Comparison of ENCODE assay signal across 14 cellular contexts in the genomic region with DNA sequence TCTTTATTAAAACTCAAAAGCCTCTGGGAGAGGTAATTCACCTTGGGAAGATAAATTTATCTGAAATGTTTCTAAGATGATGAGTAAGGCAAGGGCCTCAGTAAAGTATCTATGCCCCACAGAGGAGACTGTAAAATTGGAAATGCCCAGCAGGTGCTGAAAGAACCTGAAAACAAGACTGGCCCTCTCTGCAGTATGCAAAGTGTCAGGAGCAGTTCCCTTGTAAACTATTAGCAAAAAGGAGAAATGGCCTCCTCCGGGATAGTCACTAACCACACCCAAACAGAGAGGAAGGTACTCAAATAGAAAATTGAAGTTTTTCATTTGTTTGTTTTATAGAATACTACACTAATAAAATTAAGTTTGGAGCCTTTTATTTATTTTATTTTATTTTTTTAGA.
A peak's percentile ranks its signal among the peaks of the same experiment; 100 is the strongest.
DNase-seq lines count a peak whose midpoint lies in the region; ATAC-seq lines count a peak whose summit lies in the region.
"Had no signal": no experiment of that assay in that cellular context is flagged by ENCODE, and none has a peak within 500 bp of the region (broad histone marks: within the 10 kb centered on the region; RNA-seq: fewer than 3 reads in every experiment).

No MANE protein-coding gene starts in this region.

- no peak overlapping the region for H3K4me3 ChIP-seq in right cardiac atrium (ENCODE audit: low read length)

- H3K27me3 ChIP-seq in right cardiac atrium (ENCODE audit: control insufficient read depth, insufficient read depth), result no peaks in the 10 kb centered on the region

- peaks cover 7% of the 10 kb centered on the region for H3K4me1 ChIP-seq in right cardiac atrium (ENCODE audit: control insufficient read depth, insufficient read depth, low read length)

- H3K27ac Mint-ChIP-seq in stimulated activated naive B cell treated with anti-CD40 and anti-IgM and Interleukin-4, amounts not matched to agents 10 μg/mL and 1 μg/mL and 100 μg/mL, for 72 hours, result peak overlapping the region; percentile 73
- H3K27ac Mint-ChIP-seq: activated naive CD4-positive, alpha-beta T cell treated with anti-CD3 and anti-CD28 coated beads, Interleukin-2, amount 10 ng/mL, durations not matched to agents 7 days and 5 days had no signal

- peaks cover 0 to under 1% of the 10 kb centered on the region in 2 donors for H3K27me3 Mint-ChIP-seq in stimulated activated naive B cell treated with anti-CD40 and anti-IgM and Interleukin-4, amounts not matched to agents 10 μg/mL and 1 μg/mL and 100 μg/mL, for 72 hours
- H3K27me3 Mint-ChIP-seq: activated naive CD4-positive, alpha-beta T cell treated with anti-CD3 and anti-CD28 coated beads, Interleukin-2, amount 10 ng/mL, durations not matched to agents 7 days and 5 days had no signal

- DNase-seq in DMS53 (lab: John Stamatoyannopoulos, UW), result peak; percentile 54
- DNase-seq in DMS53 treated with DMSO at 0.1 percent for 48 hours (lab: John Stamatoyannopoulos, UW; ENCODE audit: unreplicated experiment), result no peak
- peak; percentile 4 for DNase-seq in stimulated activated naive B cell treated with anti-CD40 and anti-IgM and Interleukin-4, amounts not matched to agents 10 μg/mL and 1 μg/mL and 100 μg/mL, for 72 hours
- DNase-seq in posterior vena cava (ENCODE audit: low spot score), result no peak
- no peak for DNase-seq in RKO (ENCODE audit: low spot score)
- DNase-seq in right cardiac atrium, result no peak
- DNase-seq: activated naive CD4-positive, alpha-beta T cell treated with anti-CD3 and anti-CD28 coated beads, Interleukin-2, amount 10 ng/mL, durations not matched to agents 7 days and 5 days; DMS 273 treated with DMSO at 0.1 percent for 48 hours; SHP77 had no signal

- H3K4me1 Mint-ChIP-seq in stimulated activated naive B cell treated with anti-CD40 and anti-IgM and Interleukin-4, amounts not matched to agents 10 μg/mL and 1 μg/mL and 100 μg/mL, for 72 hours, result peaks cover 5 to 15% of the 10 kb centered on the region in 2 donors
- H3K4me1 Mint-ChIP-seq: activated naive CD4-positive, alpha-beta T cell treated with anti-CD3 and anti-CD28 coated beads, Interleukin-2, amount 10 ng/mL, durations not matched to agents 7 days and 5 days had no signal

- no peak overlapping the region for H3K4me3 Mint-ChIP-seq in stimulated activated naive B cell treated with anti-CD40 and anti-IgM and Interleukin-4, amounts not matched to agents 10 μg/mL and 1 μg/mL and 100 μg/mL, for 72 hours
- H3K4me3 Mint-ChIP-seq: activated naive CD4-positive, alpha-beta T cell treated with anti-CD3 and anti-CD28 coated beads, Interleukin-2, amount 10 ng/mL, durations not matched to agents 7 days and 5 days had no signal

- H3K9me3 ChIP-seq in right cardiac atrium (ENCODE audit: control insufficient read depth, low read length), result no peaks in the 10 kb centered on the region

- no peaks in the 10 kb centered on the region for H3K36me3 Mint-ChIP-seq in stimulated activated naive B cell treated with anti-CD40 and anti-IgM and Interleukin-4, amounts not matched to agents 10 μg/mL and 1 μg/mL and 100 μg/mL, for 72 hours
- H3K36me3 Mint-ChIP-seq: activated naive CD4-positive, alpha-beta T cell treated with anti-CD3 and anti-CD28 coated beads, Interleukin-2, amount 10 ng/mL, durations not matched to agents 7 days and 5 days had no signal

- ATAC-seq in HG02852 (IDR thresholded peaks at IDR 0.05; ENCODE audit: unreplicated experiment) (peak; percentile 54), HG03565 (IDR thresholded peaks at IDR 0.05; ENCODE audit: unreplicated experiment) (peak; percentile 49), right cardiac atrium (no peak)
- peak; percentile 78 to 80 for ATAC-seq in stimulated activated naive B cell treated with anti-CD40 and anti-IgM and Interleukin-4, amounts not matched to agents 10 μg/mL and 1 μg/mL and 100 μg/mL, for 72 hours (replicated peaks)
- ATAC-seq: activated CD4-positive, CD25-positive, alpha-beta regulatory T cell treated with anti-CD3 and anti-CD28 coated beads, Interleukin-2, amount 50 U/mL, for 24 hours; left lobe of liver had no signal

- no peak overlapping the region for H3K27ac ChIP-seq in right cardiac atrium (ENCODE audit: low read length)
- H3K27ac ChIP-seq: 22Rv1 had no signal

- H3K9me3 Mint-ChIP-seq in stimulated activated naive B cell treated with anti-CD40 and anti-IgM and Interleukin-4, amounts not matched to agents 10 μg/mL and 1 μg/mL and 100 μg/mL, for 72 hours, result no peaks in the 10 kb centered on the region
- H3K9me3 Mint-ChIP-seq: activated naive CD4-positive, alpha-beta T cell treated with anti-CD3 and anti-CD28 coated beads, Interleukin-2, amount 10 ng/mL, durations not matched to agents 7 days and 5 days had no signal

- 85% methylated on average over 1 of the region's 1 CpG for WGBS in right cardiac atrium

- intact Hi-C loops in posterior vena cava (cut with DNase I) (no loop called here), right cardiac atrium (cut with DNase I) (no loop called here)

Comparison
In these comparisons a context has a peak if more than half of its experiments do, and no peak if none do; other contexts are left out.
1. DNase-seq: peak in DMS53 (single experiment) and stimulated activated naive B cell treated with anti-CD40 and anti-IgM and Interleukin-4, amounts not matched to agents 10 μg/mL and 1 μg/mL and 100 μg/mL, for 72 hours (single experiment); none in DMS53 treated with DMSO at 0.1 percent for 48 hours (single experiment), posterior vena cava (single experiment), RKO (single experiment) and right cardiac atrium (0 of 3).
2. ATAC-seq: peak in HG02852 (single experiment), HG03565 (single experiment) and stimulated activated naive B cell treated with anti-CD40 and anti-IgM and Interleukin-4, amounts not matched to agents 10 μg/mL and 1 μg/mL and 100 μg/mL, for 72 hours (2 of 2); none in right cardiac atrium (0 of 2).